ENCODE assay signal across 1 cellular context in the genomic region with DNA sequence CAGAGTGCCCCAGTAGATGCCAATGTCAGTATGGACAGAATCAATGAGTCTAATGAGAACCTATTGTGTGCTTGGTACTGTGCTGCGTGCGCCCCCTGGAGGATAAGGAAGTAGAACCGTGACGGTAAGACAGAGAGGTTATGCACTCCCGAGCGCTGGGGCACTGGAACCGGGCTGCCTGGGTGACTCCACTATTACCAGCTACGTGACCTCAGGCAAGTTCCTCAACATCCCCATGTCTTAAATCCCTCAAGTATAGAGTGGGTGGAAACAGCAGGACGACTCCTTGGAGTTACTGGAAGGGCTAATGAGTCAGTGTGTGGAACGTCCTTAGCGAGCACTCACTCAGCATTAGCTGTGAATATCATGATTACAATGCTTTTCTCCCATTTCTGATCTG.
TF ChIP-seq lines count a peak whose summit lies in the region.

No MANE protein-coding gene starts in this region.

TF ChIP-seq in endothelial cell of umbilical vein, 7 proteins besides CTCF, POLR2A, EP300 and RAD21:
- TF ChIP-seq FOS (IDR thresholded peaks at IDR 0.05; ENCODE audit: borderline replicate concordance, insufficient read depth, low read length): no peak
